In genomic region chr5:126987271-126987899, GRCh38 we compare ENCODE assay signal across 15 cellular contexts. TPM values are rescaled to one million over a fixed set of nuclear protein-coding genes. Genes with fewer than 3 reads are reported as not detected.
DNase-seq lines count a peak whose midpoint lies in the region; ATAC-seq and TF ChIP-seq lines count a peak whose summit lies in the region.
"Had no signal": no experiment of that assay in that cellular context is flagged by ENCODE, and none has a peak within 500 bp of the region (broad histone marks: within the 10 kb centered on the region; RNA-seq: fewer than 3 reads in every experiment).

No MANE protein-coding gene starts in this region.

- CTCF ChIA-PET in activated naive CD4-positive, alpha-beta T cell treated with anti-CD3 and anti-CD28 coated beads for 36 hours (lab: Charles Lee), result no interaction called here

- H3K27ac Mint-ChIP-seq in activated naive CD4-positive, alpha-beta T cell treated with anti-CD3 and anti-CD28 coated beads for 36 hours, result peak overlapping the region; percentile 76
- peak overlapping the region; percentile 16 to 67 (median 36) for H3K27ac Mint-ChIP-seq in nephron
- H3K27ac Mint-ChIP-seq: dendritic cell treated with granulocyte-macrophage colony-stimulating factor and Interleukin-4, amounts not matched to agents 40 ng/mL and 50 ng/mL, for 4 days; type B pancreatic cell had no signal

- peaks cover 5% of the 10 kb centered on the region for H3K9me3 Mint-ChIP-seq in activated naive CD4-positive, alpha-beta T cell treated with anti-CD3 and anti-CD28 coated beads for 36 hours
- peaks cover 3% of the 10 kb centered on the region for H3K9me3 Mint-ChIP-seq in nephron
- H3K9me3 Mint-ChIP-seq: dendritic cell treated with granulocyte-macrophage colony-stimulating factor and Interleukin-4, amounts not matched to agents 40 ng/mL and 50 ng/mL, for 4 days; type B pancreatic cell had no signal

- intact Hi-C loops in activated naive CD4-positive, alpha-beta T cell treated with anti-CD3 and anti-CD28 coated beads for 36 hours (cut with micrococcal nuclease), result no loop called here

- H3K4me3 Mint-ChIP-seq in activated naive CD4-positive, alpha-beta T cell treated with anti-CD3 and anti-CD28 coated beads for 36 hours, result peak overlapping the region; percentile 20
- H3K4me3 Mint-ChIP-seq in nephron, result no peak overlapping the region
- H3K4me3 Mint-ChIP-seq: dendritic cell treated with granulocyte-macrophage colony-stimulating factor and Interleukin-4, amounts not matched to agents 40 ng/mL and 50 ng/mL, for 4 days; type B pancreatic cell had no signal

- peaks cover 3% of the 10 kb centered on the region for H3K36me3 Mint-ChIP-seq in activated naive CD4-positive, alpha-beta T cell treated with anti-CD3 and anti-CD28 coated beads for 36 hours (ENCODE audit: low read depth)
- peaks cover 3% of the 10 kb centered on the region for H3K36me3 Mint-ChIP-seq in nephron (ENCODE audit: low read depth)
- H3K36me3 Mint-ChIP-seq: type B pancreatic cell had no signal

- no peaks in the 10 kb centered on the region for H3K27me3 Mint-ChIP-seq in activated naive CD4-positive, alpha-beta T cell treated with anti-CD3 and anti-CD28 coated beads for 36 hours (ENCODE audit: low read depth)
- no peaks in the 10 kb centered on the region for H3K27me3 Mint-ChIP-seq in nephron (ENCODE audit: low read depth)
- H3K27me3 Mint-ChIP-seq: type B pancreatic cell had no signal

- peaks cover 55% of the 10 kb centered on the region for H3K4me1 Mint-ChIP-seq in activated naive CD4-positive, alpha-beta T cell treated with anti-CD3 and anti-CD28 coated beads for 36 hours (ENCODE audit: low read depth)
- peaks cover 43% of the 10 kb centered on the region for H3K4me1 Mint-ChIP-seq in nephron

- no peak for TF ChIP-seq CTCF in nephron (IDR thresholded peaks at IDR 0.05; ENCODE audit: unreplicated experiment in 3 of 3)

- no peak for DNase-seq in activated naive CD4-positive, alpha-beta T cell treated with anti-CD3 and anti-CD28 coated beads for 36 hours
- DNase-seq in activated naive CD4-positive, alpha-beta T cell (lab: John Stamatoyannopoulos, UW), result no peak
- DNase-seq in UCSD-AML1 (lab: John Stamatoyannopoulos, UW; ENCODE audit: unreplicated experiment) (peak; percentile 15), NCI-H2029 treated with DMSO at 0.1 percent for 48 hours (lab: John Stamatoyannopoulos, UW) (no peak)
- DNase-seq: activated CD8-positive, alpha-beta memory T cell treated with anti-CD3 and anti-CD28 coated beads, Interleukin-2, amount 50 U/mL, for 48 hours; GM23248; left cardiac atrium; NCI-H2081 treated with DMSO at 0.1 percent for 48 hours; NCI-H748 treated with DMSO at 0.1 percent for 48 hours had no signal

- ATAC-seq in GM21717 (IDR thresholded peaks at IDR 0.05; ENCODE audit: unreplicated experiment), result peak; percentile 15
- ATAC-seq in GM19397 (IDR thresholded peaks at IDR 0.05; ENCODE audit: unreplicated experiment), result no peak
- no peak for ATAC-seq in GM21447 (IDR thresholded peaks at IDR 0.05; ENCODE audit: unreplicated experiment)

RNA-seq across cellular contexts. Expression of gene MARCHF3, which starts 43.0 kb away (rescaled TPM):
- total RNA-seq in activated naive CD4-positive, alpha-beta T cell treated with anti-CD3 and anti-CD28 coated beads for 36 hours, result 10 to 100 TPM; 11.8 TPM
